Comparison of ENCODE assay signal across 16 cellular contexts in genomic region chr14:100441271-100441947, GRCh38.
A peak's percentile ranks its signal among the peaks of the same experiment; 100 is the strongest.
DNase-seq lines count a peak whose midpoint lies in the region; ATAC-seq and TF ChIP-seq lines count a peak whose summit lies in the region.
"Had no signal": no experiment of that assay in that cellular context is flagged by ENCODE, and none has a peak within 500 bp of the region (broad histone marks: within the 10 kb centered on the region; RNA-seq: fewer than 3 reads in every experiment).

No MANE protein-coding gene starts in this region.

- no peak overlapping the region for H3K4me3 Mint-ChIP-seq in endodermal cell
- no peak overlapping the region for H3K4me3 Mint-ChIP-seq in stimulated activated naive CD8-positive, alpha-beta T cell treated with anti-CD3 and anti-CD28 coated beads, Interleukin-15, amount 100 ng/mL, for 72 hours
- H3K4me3 Mint-ChIP-seq in T-cell = no peak overlapping the region
- H3K4me3 Mint-ChIP-seq: activated CD4-positive, alpha-beta memory T cell treated with anti-CD3 and anti-CD28 coated beads for 36 hours had no signal

- ATAC-seq in GM21717 (IDR thresholded peaks at IDR 0.05; ENCODE audit: unreplicated experiment) (peak; percentile 58), RWPE2 (ENCODE audit: low read depth) (no peak), HG02885 (IDR thresholded peaks at IDR 0.05; ENCODE audit: poor library complexity, unreplicated experiment) (no peak), T-cell (replicated peaks in 1 of 4) (no peak)
- ATAC-seq in stimulated activated naive CD8-positive, alpha-beta T cell treated with anti-CD3 and anti-CD28 coated beads, Interleukin-15, amount 100 ng/mL, for 72 hours = peak; percentile 53
- ATAC-seq: PC-3 had no signal

- CTCF ChIA-PET in T-cell (lab: Charles Lee) = no interaction called here

- no peaks in the 10 kb centered on the region for H3K27me3 ChIP-seq in RWPE2 (ENCODE audit: insufficient read depth, poor library complexity, severe bottlenecking)
- H3K27me3 ChIP-seq in endodermal cell (ENCODE audit: control insufficient read depth, insufficient read depth, low read length, poor library complexity, severe bottlenecking) = no peaks in the 10 kb centered on the region
- H3K27me3 ChIP-seq: BE2C, testis had no signal

- POLR2A ChIA-PET in T-cell (lab: Charles Lee) = no interaction called here

- H3K9ac ChIP-seq in endodermal cell (ENCODE audit: extremely low read depth, low read length, poor library complexity, severe bottlenecking) = no peak overlapping the region

- H3K9me3 ChIP-seq in RWPE2 (ENCODE audit: severe bottlenecking) (no peaks in the 10 kb centered on the region), endodermal cell (ENCODE audit: control insufficient read depth, low read length) (no peaks in the 10 kb centered on the region)
- H3K9me3 ChIP-seq: BE2C, testis had no signal

- H3K4me1 Mint-ChIP-seq in endodermal cell (peaks cover 19% of the 10 kb centered on the region), T-cell (peaks cover 17 to 30% (median 24%) of the 10 kb centered on the region in 3 donors)
- H3K4me1 Mint-ChIP-seq in stimulated activated naive CD8-positive, alpha-beta T cell treated with anti-CD3 and anti-CD28 coated beads, Interleukin-15, amount 100 ng/mL, for 72 hours = peaks cover 51% of the 10 kb centered on the region

- H3K4me1 ChIP-seq in RWPE2 (ENCODE audit: insufficient read depth, poor library complexity, severe bottlenecking) = peaks cover 42% of the 10 kb centered on the region
- no peaks in the 10 kb centered on the region for H3K4me1 ChIP-seq in endodermal cell (ENCODE audit: control insufficient read depth, insufficient read depth, low read length)

- H3K9me3 Mint-ChIP-seq in endodermal cell (no peaks in the 10 kb centered on the region), T-cell (no peaks in the 10 kb centered on the region)
- H3K9me3 Mint-ChIP-seq in stimulated activated naive CD8-positive, alpha-beta T cell treated with anti-CD3 and anti-CD28 coated beads, Interleukin-15, amount 100 ng/mL, for 72 hours = no peaks in the 10 kb centered on the region
- H3K9me3 Mint-ChIP-seq: activated CD4-positive, alpha-beta memory T cell treated with anti-CD3 and anti-CD28 coated beads for 36 hours had no signal

- no peak overlapping the region for H3K4me3 ChIP-seq in RWPE2 (ENCODE audit: severe bottlenecking)
- H3K4me3 ChIP-seq in endodermal cell (ENCODE audit: low read length) = no peak overlapping the region
- H3K4me3 ChIP-seq: testis had no signal

- no peak for DNase-seq in RWPE2 (ENCODE audit: low spot score)
- DNase-seq in endodermal cell = no peak
- no peak for DNase-seq in stimulated activated naive CD8-positive, alpha-beta T cell treated with anti-CD3 and anti-CD28 coated beads, Interleukin-15, amount 100 ng/mL, for 72 hours
- DNase-seq in stimulated activated CD4-positive, alpha-beta T cell treated with anti-CD3 and anti-CD28 coated beads, Interleukin-4, amount 100 ng/mL, for 24 hours = no peak
- no peak for DNase-seq in T-cell
- DNase-seq: activated CD4-positive, alpha-beta memory T cell treated with anti-CD3 and anti-CD28 coated beads for 36 hours; hypothalamus; NCI-H1105; NCI-H2107; NCI-H526 treated with DMSO at 0.1 percent for 48 hours; PC-3; stimulated activated CD4-positive, alpha-beta T cell treated with anti-CD3 and anti-CD28 coated beads, Interleukin-4, amount 100 ng/mL, for 1 hour had no signal

- H3K27ac ChIP-seq in RWPE2 (ENCODE audit: poor library complexity, severe bottlenecking) (peak overlapping the region; percentile 93), endodermal cell (ENCODE audit: low read depth, low read length) (no peak overlapping the region)

- TF ChIP-seq CTCF in RWPE2 (IDR thresholded peaks at IDR 0.05; ENCODE audit: poor library complexity, severe bottlenecking) (no peak), endodermal cell (conservative IDR thresholded peaks at IDR 0.05) (no peak)

- H3K36me3 ChIP-seq in RWPE2 (ENCODE audit: low read depth) (no peaks in the 10 kb centered on the region), endodermal cell (ENCODE audit: control insufficient read depth, insufficient read depth, low read length) (no peaks in the 10 kb centered on the region)
- H3K36me3 ChIP-seq: BE2C had no signal

- H3K36me3 Mint-ChIP-seq in endodermal cell (ENCODE audit: low read depth) (no peaks in the 10 kb centered on the region), T-cell (no peaks in the 10 kb centered on the region)
- H3K36me3 Mint-ChIP-seq: activated CD4-positive, alpha-beta memory T cell treated with anti-CD3 and anti-CD28 coated beads for 36 hours had no signal

- H3K27ac Mint-ChIP-seq in endodermal cell (peak overlapping the region; percentile 48), T-cell (no peak overlapping the region)
- H3K27ac Mint-ChIP-seq in stimulated activated naive CD8-positive, alpha-beta T cell treated with anti-CD3 and anti-CD28 coated beads, Interleukin-15, amount 100 ng/mL, for 72 hours = peak overlapping the region in 1 of 2 donors; percentile 42
- H3K27ac Mint-ChIP-seq: activated CD4-positive, alpha-beta memory T cell treated with anti-CD3 and anti-CD28 coated beads for 36 hours had no signal

- 92 to 96% methylated on average over 5 to 6 of the region's 6 CpGs for WGBS in endodermal cell (ENCODE audit: insufficient coverage in 1 of 2, insufficient read length in 1 of 2), 2 experiments

- H3K27me3 Mint-ChIP-seq in endodermal cell (ENCODE audit: insufficient read depth) = peaks cover 1% of the 10 kb centered on the region
- H3K27me3 Mint-ChIP-seq in stimulated activated naive CD8-positive, alpha-beta T cell treated with anti-CD3 and anti-CD28 coated beads, Interleukin-15, amount 100 ng/mL, for 72 hours = no peaks in the 10 kb centered on the region
- no peaks in the 10 kb centered on the region for H3K27me3 Mint-ChIP-seq in T-cell
- H3K27me3 Mint-ChIP-seq: activated CD4-positive, alpha-beta memory T cell treated with anti-CD3 and anti-CD28 coated beads for 36 hours had no signal

Comparison
In these comparisons a context has a peak if more than half of its experiments do, and no peak if none do; other contexts are left out.
1. ATAC-seq: peak in GM21717 (single experiment) and stimulated activated naive CD8-positive, alpha-beta T cell treated with anti-CD3 and anti-CD28 coated beads, Interleukin-15, amount 100 ng/mL, for 72 hours (single experiment); none in RWPE2 (single experiment), HG02885 (single experiment) and T-cell (0 of 4).